In the genomic region with DNA sequence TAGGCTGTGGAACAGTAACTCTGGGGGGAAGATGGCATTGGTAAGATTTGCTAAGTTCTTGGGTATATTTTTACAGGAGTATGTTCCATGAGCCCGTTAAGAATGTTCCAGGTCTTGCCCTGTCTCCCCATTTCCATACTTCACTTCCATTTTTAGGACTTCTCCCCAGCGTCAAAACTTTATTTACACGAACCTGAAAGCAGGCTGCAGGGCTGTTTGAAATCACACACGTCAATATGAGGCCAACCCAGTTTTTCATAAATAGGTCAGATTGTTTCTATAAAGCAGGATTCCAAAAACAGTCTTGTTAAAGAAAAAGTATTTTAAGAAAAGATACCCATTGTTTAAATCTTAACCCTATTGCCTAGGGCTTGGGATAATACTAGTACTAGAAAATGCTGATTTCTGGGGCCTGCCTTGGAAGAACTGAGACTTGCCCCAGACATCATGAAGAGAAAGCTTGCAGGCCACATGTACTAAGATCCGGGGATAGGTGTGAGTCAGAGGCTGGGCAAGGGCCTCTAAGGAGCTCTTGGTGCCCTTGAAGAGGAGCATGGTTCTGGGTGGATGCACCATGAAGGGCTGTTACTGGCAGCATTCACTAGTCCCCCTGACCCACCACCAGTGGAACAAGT, we compare ENCODE assay signal across 9 cellular contexts. TPM values are rescaled to one million over a fixed set of nuclear protein-coding genes. Genes with fewer than 3 reads are reported as not detected.
DNase-seq lines count a peak whose midpoint lies in the region; ATAC-seq and TF ChIP-seq lines count a peak whose summit lies in the region.
"Had no signal": no experiment of that assay in that cellular context is flagged by ENCODE, and none has a peak within 500 bp of the region (broad histone marks: within the 10 kb centered on the region; RNA-seq: fewer than 3 reads in every experiment).

No MANE protein-coding gene starts in this region.

- H3K9me3 ChIP-seq in ascending aorta: no peaks in the 10 kb centered on the region

- H3K36me3 ChIP-seq in ascending aorta: no peaks in the 10 kb centered on the region

- no peaks in the 10 kb centered on the region for H3K27me3 ChIP-seq in ascending aorta

- DNase-seq in AG08395 (ENCODE audit: low spot score): peak; percentile 49
- DNase-seq in NCI-H510A (lab: John Stamatoyannopoulos, UW): peak; percentile 31
- peak; percentile 77 for DNase-seq in glomerular visceral epithelial cell (ENCODE audit: extremely low spot score)
- DNase-seq in ascending aorta (ENCODE audit: low spot score in 2 of 2): no peak
- DNase-seq in iPS-NIHi11 (ENCODE audit: low spot score): no peak
- DNase-seq: CD4-positive, CD25-positive, alpha-beta regulatory T cell had no signal

- H3K4me3 ChIP-seq in ascending aorta: no peak overlapping the region

- peaks cover 0 to 25% of the 10 kb centered on the region in 2 donors for H3K4me1 ChIP-seq in ascending aorta

- intact Hi-C loops in ascending aorta (cut with DNase I): no loop called here

- H3K27ac ChIP-seq in ascending aorta: no peak overlapping the region

- TF ChIP-seq CTCF in ascending aorta (IDR thresholded peaks at IDR 0.05): no peak

- ATAC-seq in GM21447 (IDR thresholded peaks at IDR 0.05; ENCODE audit: unreplicated experiment): peak; percentile 34
- no peak for ATAC-seq in HG02840 (IDR thresholded peaks at IDR 0.05; ENCODE audit: low FRiP score, unreplicated experiment)
- ATAC-seq in GM19452 (IDR thresholded peaks at IDR 0.05; ENCODE audit: unreplicated experiment): no peak

RNA-seq across cellular contexts. Expression of gene TRIO, which starts 24.2 kb away (rescaled TPM):
- total RNA-seq in ascending aorta: 262 TPM

Comparison
In these comparisons a context has a peak if more than half of its experiments do, and no peak if none do; other contexts are left out.
1. DNase-seq: peak in AG08395 (single experiment), NCI-H510A (single experiment) and glomerular visceral epithelial cell (single experiment); none in ascending aorta (0 of 2) and iPS-NIHi11 (single experiment).